Comparison of ENCODE assay signal across 1 cellular context in the genomic region with DNA sequence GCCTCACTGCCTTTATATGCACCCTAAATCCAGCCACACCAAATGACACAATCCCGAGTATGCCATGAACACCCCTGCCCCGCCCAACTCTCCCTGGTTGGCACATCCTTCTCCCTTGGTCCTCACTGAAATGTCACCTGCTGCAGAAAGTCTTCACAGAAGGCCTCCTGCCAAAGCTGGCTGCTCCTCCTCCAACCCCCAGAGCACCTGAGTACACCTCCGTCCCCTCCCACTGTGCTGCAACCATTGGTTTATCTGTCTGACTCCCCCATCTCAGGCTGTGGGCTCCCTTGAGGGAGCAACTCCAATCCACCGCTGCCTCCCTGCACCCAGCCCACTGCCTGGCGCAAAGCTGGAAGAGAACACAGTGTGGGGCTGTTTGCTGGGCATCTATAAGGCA.
TF ChIP-seq lines count a peak whose summit lies in the region.

No MANE protein-coding gene starts in this region.

TF ChIP-seq in HepG2, 621 proteins besides CTCF, POLR2A, EP300 and RAD21:
- TF ChIP-seq, protein P1, sequence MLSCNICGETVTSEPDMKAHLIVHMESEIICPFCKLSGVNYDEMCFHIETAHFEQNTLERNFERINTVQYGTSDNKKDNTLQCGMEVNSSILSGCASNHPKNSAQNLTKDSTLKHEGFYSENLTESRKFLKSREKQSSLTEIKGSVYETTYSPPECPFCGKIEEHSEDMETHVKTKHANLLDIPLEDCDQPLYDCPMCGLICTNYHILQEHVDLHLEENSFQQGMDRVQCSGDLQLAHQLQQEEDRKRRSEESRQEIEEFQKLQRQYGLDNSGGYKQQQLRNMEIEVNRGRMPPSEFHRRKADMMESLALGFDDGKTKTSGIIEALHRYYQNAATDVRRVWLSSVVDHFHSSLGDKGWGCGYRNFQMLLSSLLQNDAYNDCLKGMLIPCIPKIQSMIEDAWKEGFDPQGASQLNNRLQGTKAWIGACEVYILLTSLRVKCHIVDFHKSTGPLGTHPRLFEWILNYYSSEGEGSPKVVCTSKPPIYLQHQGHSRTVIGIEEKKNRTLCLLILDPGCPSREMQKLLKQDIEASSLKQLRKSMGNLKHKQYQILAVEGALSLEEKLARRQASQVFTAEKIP (CRISPR knock-in tag; IDR thresholded peaks at IDR 0.05; ENCODE audit: borderline replicate concordance) = no peak
- TF ChIP-seq, protein P2, sequence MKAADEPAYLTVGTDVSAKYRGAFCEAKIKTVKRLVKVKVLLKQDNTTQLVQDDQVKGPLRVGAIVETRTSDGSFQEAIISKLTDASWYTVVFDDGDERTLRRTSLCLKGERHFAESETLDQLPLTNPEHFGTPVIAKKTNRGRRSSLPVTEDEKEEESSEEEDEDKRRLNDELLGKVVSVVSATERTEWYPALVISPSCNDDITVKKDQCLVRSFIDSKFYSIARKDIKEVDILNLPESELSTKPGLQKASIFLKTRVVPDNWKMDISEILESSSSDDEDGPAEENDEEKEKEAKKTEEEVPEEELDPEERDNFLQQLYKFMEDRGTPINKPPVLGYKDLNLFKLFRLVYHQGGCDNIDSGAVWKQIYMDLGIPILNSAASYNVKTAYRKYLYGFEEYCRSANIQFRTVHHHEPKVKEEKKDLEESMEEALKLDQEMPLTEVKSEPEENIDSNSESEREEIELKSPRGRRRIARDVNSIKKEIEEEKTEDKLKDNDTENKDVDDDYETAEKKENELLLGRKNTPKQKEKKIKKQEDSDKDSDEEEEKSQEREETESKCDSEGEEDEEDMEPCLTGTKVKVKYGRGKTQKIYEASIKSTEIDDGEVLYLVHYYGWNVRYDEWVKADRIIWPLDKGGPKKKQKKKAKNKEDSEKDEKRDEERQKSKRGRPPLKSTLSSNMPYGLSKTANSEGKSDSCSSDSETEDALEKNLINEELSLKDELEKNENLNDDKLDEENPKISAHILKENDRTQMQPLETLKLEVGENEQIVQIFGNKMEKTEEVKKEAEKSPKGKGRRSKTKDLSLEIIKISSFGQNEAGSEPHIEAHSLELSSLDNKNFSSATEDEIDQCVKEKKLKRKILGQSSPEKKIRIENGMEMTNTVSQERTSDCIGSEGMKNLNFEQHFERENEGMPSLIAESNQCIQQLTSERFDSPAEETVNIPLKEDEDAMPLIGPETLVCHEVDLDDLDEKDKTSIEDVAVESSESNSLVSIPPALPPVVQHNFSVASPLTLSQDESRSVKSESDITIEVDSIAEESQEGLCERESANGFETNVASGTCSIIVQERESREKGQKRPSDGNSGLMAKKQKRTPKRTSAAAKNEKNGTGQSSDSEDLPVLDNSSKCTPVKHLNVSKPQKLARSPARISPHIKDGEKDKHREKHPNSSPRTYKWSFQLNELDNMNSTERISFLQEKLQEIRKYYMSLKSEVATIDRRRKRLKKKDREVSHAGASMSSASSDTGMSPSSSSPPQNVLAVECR (CRISPR knock-in tag; IDR thresholded peaks at IDR 0.05; ENCODE audit: borderline replicate concordance) = 0 out of 2 replicates have a peak, but pooled peaks have one; percentile 14
